ENCODE assay signal across 9 cellular contexts in genomic region chr3:36707623-36708409, GRCh38. TPM values are rescaled to one million over a fixed set of nuclear protein-coding genes. Genes with fewer than 3 reads are reported as not detected.
DNase-seq lines count a peak whose midpoint lies in the region; ATAC-seq, FAIRE-seq and TF ChIP-seq lines count a peak whose summit lies in the region.
"Had no signal": no experiment of that assay in that cellular context is flagged by ENCODE, and none has a peak within 500 bp of the region (broad histone marks: within the 10 kb centered on the region; RNA-seq: fewer than 3 reads in every experiment).

No MANE protein-coding gene starts in this region.

- H3K4me1 ChIP-seq in spleen (no peaks in the 10 kb centered on the region), suprapubic skin (no peaks in the 10 kb centered on the region)

- H3K36me3 ChIP-seq in spleen (no peaks in the 10 kb centered on the region), suprapubic skin (no peaks in the 10 kb centered on the region)
- H3K36me3 ChIP-seq: cardiac muscle cell had no signal

- H3K27ac ChIP-seq in spleen = no peak overlapping the region
- H3K27ac ChIP-seq in suprapubic skin = no peak overlapping the region
- H3K27ac ChIP-seq: cardiac muscle cell had no signal

- peaks cover 0 to 4% (median 0%) of the 10 kb centered on the region in 7 donors for H3K27me3 ChIP-seq in spleen (replicated peaks in 1 of 7)
- H3K27me3 ChIP-seq in suprapubic skin = no peaks in the 10 kb centered on the region
- H3K27me3 ChIP-seq: cardiac muscle cell had no signal

- intact Hi-C loops in spleen (cut with DNase I; ENCODE audit: low total_unique reads) = no loop called here

- DNase-seq in AG09309 (ENCODE audit: low read depth) (no peak), HTR-8/SVneo (ENCODE audit: insufficient read length, low spot score) (peak; percentile 64), cerebellum (ENCODE audit: low spot score) (peak; percentile 24), spleen (no peak), T-helper 9 cell (no peak), suprapubic skin (ENCODE audit: low spot score in 2 of 2) (no peak)

- ATAC-seq in GM19351 (IDR thresholded peaks at IDR 0.05; ENCODE audit: unreplicated experiment) (peak; percentile 89), GM18873 (IDR thresholded peaks at IDR 0.05; ENCODE audit: low FRiP score, unreplicated experiment) (no peak)

- TF ChIP-seq CTCF in AG09309 (IDR thresholded peaks at IDR 0.05; ENCODE audit: control insufficient read depth, insufficient read depth, low read depth, low read length, missing control alignments) (peak; percentile 26), spleen (IDR thresholded peaks at IDR 0.05 in 8 of 11, conservative IDR thresholded peaks at IDR 0.05 in 3 of 11) (no peak), suprapubic skin (IDR thresholded peaks at IDR 0.05) (no peak)

- TF ChIP-seq POLR2A in spleen (IDR thresholded peaks at IDR 0.05) (no peak), suprapubic skin (IDR thresholded peaks at IDR 0.05) (no peak)

- no peak for FAIRE-seq in HTR-8/SVneo (lab: Jason Lieb, UNC)

- TF ChIP-seq EP300 in suprapubic skin (IDR thresholded peaks at IDR 0.05) = no peak

- H3K4me3 ChIP-seq in AG09309 (ENCODE audit: control insufficient read depth, low read depth, low read length) (no peak overlapping the region), spleen (no peak overlapping the region), suprapubic skin (no peak overlapping the region)
- H3K4me3 ChIP-seq: cardiac muscle cell had no signal

- no peaks in the 10 kb centered on the region for H3K9me3 ChIP-seq in spleen
- H3K9me3 ChIP-seq in suprapubic skin = no peaks in the 10 kb centered on the region

- WGBS in spleen, 5 donors = 36 to 42% (median 37%) methylated on average over 6 of the region's 6 CpGs
- 45% methylated on average over 6 of the region's 6 CpGs for WGBS in suprapubic skin

RNA-seq across cellular contexts. Expression of gene DCLK3, which starts 56.5 kb away (rescaled TPM):
- total RNA-seq in cerebellum (3.6 TPM), spleen (not detected), suprapubic skin (under 1 TPM in 3 of 4 donors, not detected in 1; 0.08 to 0.64 (median 0.08) TPM)
- under 1 TPM in 1 of 3 donors, not detected in 2; 0.02 TPM for polyA plus RNA-seq in spleen

Comparison
In these comparisons a context has a peak if more than half of its experiments do, and no peak if none do; other contexts are left out.
1. DNase-seq: peak in HTR-8/SVneo (single experiment) and cerebellum (single experiment); none in AG09309 (single experiment), spleen (single experiment), T-helper 9 cell (single experiment) and suprapubic skin (0 of 2).